Comparison of ENCODE assay signal across 1 cellular context in genomic region chr3:155960060-155960459, GRCh38.
TF ChIP-seq lines count a peak whose summit lies in the region.

No MANE protein-coding gene starts in this region.

TF ChIP-seq in WTC11, 78 proteins besides CTCF, POLR2A, EP300 and RAD21 (continued from another document):
- TF ChIP-seq USF2 (CRISPR knock-in tag; IDR thresholded peaks at IDR 0.05) (no peak), IRF1 (CRISPR knock-in tag; IDR thresholded peaks at IDR 0.05) (no peak), CREB1 (CRISPR knock-in tag; IDR thresholded peaks at IDR 0.05) (no peak), TP53 (CRISPR knock-in tag; IDR thresholded peaks at IDR 0.05) (no peak)
